ENCODE assay signal across 19 cellular contexts in the genomic region with DNA sequence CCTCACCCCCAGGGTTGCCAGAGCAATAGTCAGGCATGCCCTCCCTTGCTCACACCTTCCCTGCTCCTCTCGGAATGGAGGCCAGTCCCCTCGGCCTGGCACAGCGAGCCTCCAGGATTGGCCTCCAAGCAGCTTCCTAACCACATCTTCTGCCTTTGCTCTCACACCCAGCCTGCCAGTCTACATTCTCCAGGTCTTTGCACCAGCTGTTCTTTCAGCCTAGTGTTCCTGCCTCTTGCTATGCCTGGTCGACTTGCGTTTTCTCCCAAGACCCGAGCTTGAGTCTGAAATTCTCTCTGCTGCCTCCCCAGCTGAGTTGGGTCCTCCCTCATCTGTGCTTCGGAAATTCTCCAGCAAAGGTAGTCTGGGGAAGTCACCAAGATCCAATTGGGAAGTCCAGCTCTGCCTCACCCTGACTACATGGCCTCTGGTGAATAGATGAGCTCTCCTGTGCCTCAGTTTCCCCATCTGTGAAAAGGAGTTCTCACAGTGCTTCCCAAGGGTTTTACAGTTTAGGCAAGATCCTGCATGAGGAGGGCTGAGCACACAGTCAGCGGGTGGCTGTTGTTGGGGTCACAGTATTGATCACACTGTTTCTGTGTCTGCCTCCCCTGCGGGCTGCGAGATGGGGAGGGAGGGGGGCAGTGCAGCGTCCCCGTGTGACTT. TPM values are rescaled to one million over a fixed set of nuclear protein-coding genes. Genes with fewer than 3 reads are reported as not detected.
DNase-seq lines count a peak whose midpoint lies in the region; ATAC-seq and TF ChIP-seq lines count a peak whose summit lies in the region.
"Had no signal": no experiment of that assay in that cellular context is flagged by ENCODE, and none has a peak within 500 bp of the region (broad histone marks: within the 10 kb centered on the region; RNA-seq: fewer than 3 reads in every experiment).

No MANE protein-coding gene starts in this region.

- TF ChIP-seq CTCF in esophagus muscularis mucosa (IDR thresholded peaks at IDR 0.05), result no peak
- no peak for TF ChIP-seq CTCF in foreskin fibroblast (IDR thresholded peaks at IDR 0.05; ENCODE audit: low read depth, low read length)

- no peak overlapping the region for H3K23ac ChIP-seq in mesenchymal stem cell (ENCODE audit: low read length in 2 of 2)

- H3K18ac ChIP-seq in mesenchymal stem cell (ENCODE audit: low read depth in 1 of 2, low read length in 2 of 2), result no peak overlapping the region

- H4K91ac ChIP-seq in mesenchymal stem cell (ENCODE audit: low read length), result peak overlapping the region; percentile 31

- H3K4ac ChIP-seq in mesenchymal stem cell (ENCODE audit: low read depth in 1 of 2, low read length in 2 of 2), result no peak overlapping the region

- no peak overlapping the region for H2AFZ ChIP-seq in mesenchymal stem cell (ENCODE audit: low read depth, low read length)

- H3K36me3 Mint-ChIP-seq in activated CD8-positive, alpha-beta memory T cell treated with anti-CD3 and anti-CD28 coated beads, Interleukin-2, amount 10 ng/mL, durations not matched to agents 7 days and 5 days, result no peaks in the 10 kb centered on the region
- H3K36me3 Mint-ChIP-seq in central memory CD8-positive, alpha-beta T cell (ENCODE audit: insufficient read depth), result peaks cover 5% of the 10 kb centered on the region
- no peaks in the 10 kb centered on the region for H3K36me3 Mint-ChIP-seq in activated CD4-positive, alpha-beta T cell treated with anti-CD3 and anti-CD28 coated beads, Interleukin-2, amount 10 ng/mL, durations not matched to agents 24 days and 14 days (ENCODE audit: low read depth)

- H3K9me3 ChIP-seq in mesenchymal stem cell (ENCODE audit: control insufficient read depth, low read length) (no peaks in the 10 kb centered on the region), esophagus muscularis mucosa (no peaks in the 10 kb centered on the region)
- H3K9me3 ChIP-seq: A549, mucosa of descending colon, testis had no signal

- no peak overlapping the region for H3K4me2 ChIP-seq in mesenchymal stem cell (ENCODE audit: low read length, poor library complexity, severe bottlenecking)
- H3K4me2 ChIP-seq: A549 had no signal

- H3K79me1 ChIP-seq in mesenchymal stem cell (replicated peaks; ENCODE audit: low read length, poor library complexity, severe bottlenecking), result no peaks in the 10 kb centered on the region

- peaks cover 3 to 28% of the 10 kb centered on the region in 2 experiments for H3K27me3 ChIP-seq in mesenchymal stem cell (ENCODE audit: control insufficient read depth in 1 of 2, insufficient read depth in 1 of 2, low read length in 2 of 2)
- H3K27me3 ChIP-seq in esophagus muscularis mucosa, result peaks cover 0 to 31% (median 14%) of the 10 kb centered on the region in 4 donors
- H3K27me3 ChIP-seq: testis had no signal

- H3K27ac ChIP-seq in mesenchymal stem cell (ENCODE audit: low read length, poor library complexity, severe bottlenecking) (no peak overlapping the region), esophagus muscularis mucosa (replicated peaks in 1 of 4) (no peak overlapping the region)
- H3K27ac ChIP-seq: epithelial cell of prostate, testis had no signal

- H2BK120ac ChIP-seq in mesenchymal stem cell (ENCODE audit: low read depth, low read length), result no peak overlapping the region

- H3K14ac ChIP-seq in mesenchymal stem cell (ENCODE audit: low read length in 2 of 2), result no peak overlapping the region

- TF ChIP-seq POLR2A in esophagus muscularis mucosa (IDR thresholded peaks at IDR 0.05; ENCODE audit: low read depth), result no peak

- H2BK5ac ChIP-seq in mesenchymal stem cell (ENCODE audit: low read depth, low read length, poor library complexity, severe bottlenecking), result no peak overlapping the region

- no peak for ATAC-seq in activated CD8-positive, alpha-beta memory T cell treated with anti-CD3 and anti-CD28 coated beads, Interleukin-2, amount 10 ng/mL, durations not matched to agents 7 days and 5 days
- no peak for ATAC-seq in central memory CD8-positive, alpha-beta T cell (replicated peaks; ENCODE audit: extremely low read depth, poor library complexity, severe bottlenecking)
- ATAC-seq in GM19467 (IDR thresholded peaks at IDR 0.05; ENCODE audit: unreplicated experiment), result no peak
- ATAC-seq: A549; activated naive CD8-positive, alpha-beta T cell treated with anti-CD3 and anti-CD28 coated beads, Interleukin-2, amount 50 U/mL, for 24 hours; mucosa of descending colon had no signal

- H3K27ac Mint-ChIP-seq in activated CD8-positive, alpha-beta memory T cell treated with anti-CD3 and anti-CD28 coated beads, Interleukin-2, amount 10 ng/mL, durations not matched to agents 7 days and 5 days, result no peak overlapping the region
- H3K27ac Mint-ChIP-seq in central memory CD8-positive, alpha-beta T cell (ENCODE audit: low read depth), result no peak overlapping the region
- H3K27ac Mint-ChIP-seq in activated CD4-positive, alpha-beta T cell treated with anti-CD3 and anti-CD28 coated beads, Interleukin-2, amount 10 ng/mL, durations not matched to agents 24 days and 14 days, result no peak overlapping the region
- H3K27ac Mint-ChIP-seq: activated naive CD8-positive, alpha-beta T cell treated with anti-CD3 and anti-CD28 coated beads, Interleukin-2, amount 50 U/mL, for 24 hours had no signal

- H3K36me3 ChIP-seq in mesenchymal stem cell (ENCODE audit: control insufficient read depth in 1 of 2, insufficient read depth in 2 of 2, low read depth in 1 of 2, low read length in 2 of 2), result no peaks in the 10 kb centered on the region
- H3K36me3 ChIP-seq in esophagus muscularis mucosa, result no peaks in the 10 kb centered on the region

- 44% methylated on average over 12 of the region's 12 CpGs for whole genome bisulfite sequencing in mesenchymal stem cell
- 52% methylated on average over 12 of the region's 12 CpGs for WGBS in esophagus muscularis mucosa

- no peak for TF ChIP-seq EP300 in esophagus muscularis mucosa (IDR thresholded peaks at IDR 0.05)

- H3K9me3 Mint-ChIP-seq in activated CD8-positive, alpha-beta memory T cell treated with anti-CD3 and anti-CD28 coated beads, Interleukin-2, amount 10 ng/mL, durations not matched to agents 7 days and 5 days (ENCODE audit: low read depth), result no peaks in the 10 kb centered on the region
- H3K9me3 Mint-ChIP-seq in central memory CD8-positive, alpha-beta T cell, result no peaks in the 10 kb centered on the region
- H3K9me3 Mint-ChIP-seq in activated CD4-positive, alpha-beta T cell treated with anti-CD3 and anti-CD28 coated beads, Interleukin-2, amount 10 ng/mL, durations not matched to agents 24 days and 14 days, result no peaks in the 10 kb centered on the region
- H3K9me3 Mint-ChIP-seq: activated naive CD8-positive, alpha-beta T cell treated with anti-CD3 and anti-CD28 coated beads, Interleukin-2, amount 50 U/mL, for 24 hours had no signal

- peak overlapping the region; percentile 71 for H4K8ac ChIP-seq in mesenchymal stem cell (ENCODE audit: low read length)

- H2BK15ac ChIP-seq in mesenchymal stem cell (ENCODE audit: low read depth, poor library complexity, severe bottlenecking), result no peak overlapping the region

- no peak overlapping the region for H3K9ac ChIP-seq in mesenchymal stem cell (ENCODE audit: low read length)

- H3K4me1 Mint-ChIP-seq in activated CD8-positive, alpha-beta memory T cell treated with anti-CD3 and anti-CD28 coated beads, Interleukin-2, amount 10 ng/mL, durations not matched to agents 7 days and 5 days, result peaks cover 7% of the 10 kb centered on the region
- peaks cover 27% of the 10 kb centered on the region for H3K4me1 Mint-ChIP-seq in central memory CD8-positive, alpha-beta T cell
- peaks cover 10% of the 10 kb centered on the region for H3K4me1 Mint-ChIP-seq in activated CD4-positive, alpha-beta T cell treated with anti-CD3 and anti-CD28 coated beads, Interleukin-2, amount 10 ng/mL, durations not matched to agents 24 days and 14 days

- CTCF ChIA-PET in activated CD8-positive, alpha-beta memory T cell treated with anti-CD3 and anti-CD28 coated beads, Interleukin-2, amount 10 ng/mL, durations not matched to agents 7 days and 5 days (lab: Charles Lee), result interaction anchor here (0.8 to 6.7 kb wide), 9 partner anchors 10 to 205 kb away, joined by 3 to 185 read pairs (median 4); no protein-coding TSS in a partner anchor

- H3K4me1 ChIP-seq in mesenchymal stem cell (ENCODE audit: control insufficient read depth, insufficient read depth, low read depth, low read length) (peaks cover 56% of the 10 kb centered on the region), esophagus muscularis mucosa (peaks cover 12 to 31% (median 22%) of the 10 kb centered on the region in 4 donors)
- H3K4me1 ChIP-seq: A549 had no signal

- DNase-seq in activated CD8-positive, alpha-beta memory T cell treated with anti-CD3 and anti-CD28 coated beads for 24 hours, result peak; percentile 55
- DNase-seq in activated CD8-positive, alpha-beta memory T cell treated with anti-CD3 and anti-CD28 coated beads, Interleukin-2, amount 10 ng/mL, durations not matched to agents 7 days and 5 days, result no peak
- DNase-seq in central memory CD8-positive, alpha-beta T cell (ENCODE audit: low spot score in 2 of 2), result no peak
- DNase-seq in mesenchymal stem cell (no peak), esophagus muscularis mucosa (ENCODE audit: extremely low spot score) (no peak), foreskin fibroblast (no peak)
- DNase-seq in activated CD4-positive, alpha-beta T cell treated with anti-CD3 and anti-CD28 coated beads, Interleukin-2, amount 10 ng/mL, durations not matched to agents 24 days and 14 days, result no peak
- DNase-seq: activated naive CD8-positive, alpha-beta T cell treated with anti-CD3 and anti-CD28 coated beads, Interleukin-2, amount 50 U/mL, for 24 hours; kidney glomerular epithelial cell; mucosa of descending colon; SHP77 treated with DMSO at 0.1 percent for 48 hours; stimulated activated CD4-positive, alpha-beta T cell treated with anti-CD3 and anti-CD28 coated beads, Interleukin-15, amount 100 ng/mL, for 24 hours; T-helper 9 cell; testis had no signal

- peak overlapping the region; percentile 43 for H2AK5ac ChIP-seq in mesenchymal stem cell (ENCODE audit: low read length, severe bottlenecking)

- intact Hi-C loops in activated CD4-positive, alpha-beta T cell treated with anti-CD3 and anti-CD28 coated beads, Interleukin-2, amount 10 ng/mL, durations not matched to agents 24 days and 14 days (cut with micrococcal nuclease), result no loop called here
- intact Hi-C loops in esophagus muscularis mucosa (cut with DNase I), result no loop called here

- H2BK12ac ChIP-seq in mesenchymal stem cell (ENCODE audit: low read length in 2 of 2), result no peak overlapping the region

- no peak overlapping the region for H3K4me3 Mint-ChIP-seq in activated CD8-positive, alpha-beta memory T cell treated with anti-CD3 and anti-CD28 coated beads, Interleukin-2, amount 10 ng/mL, durations not matched to agents 7 days and 5 days
- peak overlapping the region; percentile 31 for H3K4me3 Mint-ChIP-seq in central memory CD8-positive, alpha-beta T cell
- H3K4me3 Mint-ChIP-seq in activated CD4-positive, alpha-beta T cell treated with anti-CD3 and anti-CD28 coated beads, Interleukin-2, amount 10 ng/mL, durations not matched to agents 24 days and 14 days, result no peak overlapping the region
- H3K4me3 Mint-ChIP-seq: activated naive CD8-positive, alpha-beta T cell treated with anti-CD3 and anti-CD28 coated beads, Interleukin-2, amount 50 U/mL, for 24 hours had no signal

- H3K27me3 Mint-ChIP-seq in activated CD8-positive, alpha-beta memory T cell treated with anti-CD3 and anti-CD28 coated beads, Interleukin-2, amount 10 ng/mL, durations not matched to agents 7 days and 5 days, result peaks cover 34% of the 10 kb centered on the region
- peaks cover 33% of the 10 kb centered on the region for H3K27me3 Mint-ChIP-seq in central memory CD8-positive, alpha-beta T cell
- peaks cover 50% of the 10 kb centered on the region for H3K27me3 Mint-ChIP-seq in activated CD4-positive, alpha-beta T cell treated with anti-CD3 and anti-CD28 coated beads, Interleukin-2, amount 10 ng/mL, durations not matched to agents 24 days and 14 days

- H3K4me3 ChIP-seq in mesenchymal stem cell (ENCODE audit: insufficient read depth in 1 of 2, low read depth in 1 of 2, low read length in 2 of 2) (no peak overlapping the region), esophagus muscularis mucosa (no peak overlapping the region), foreskin fibroblast (ENCODE audit: low read depth in 1 of 2, low read length in 2 of 2) (no peak overlapping the region)
- H3K4me3 ChIP-seq: A549, mucosa of descending colon had no signal

RNA-seq across cellular contexts. Expression of a gene that starts 31.9 kb away (rescaled TPM):
- total RNA-seq in activated CD8-positive, alpha-beta memory T cell treated with anti-CD3 and anti-CD28 coated beads, Interleukin-2, amount 10 ng/mL, durations not matched to agents 7 days and 5 days, result not detected
- 0.07 TPM for polyA plus RNA-seq in mesenchymal stem cell (2013, experiment 1 of 2)
- 0.08 TPM for polyA plus RNA-seq in mesenchymal stem cell (2013, experiment 2 of 2)
- total RNA-seq in activated CD4-positive, alpha-beta T cell treated with anti-CD3 and anti-CD28 coated beads, Interleukin-2, amount 10 ng/mL, durations not matched to agents 24 days and 14 days, result not detected in 2 replicates
- total RNA-seq in esophagus muscularis mucosa, result under 1 TPM in 3 of 4 donors, not detected in 1; under 0.01 to 0.17 (median 0.13) TPM
- total RNA-seq: glomerular endothelial cell, HT-29 had no signal
